In the genomic region with DNA sequence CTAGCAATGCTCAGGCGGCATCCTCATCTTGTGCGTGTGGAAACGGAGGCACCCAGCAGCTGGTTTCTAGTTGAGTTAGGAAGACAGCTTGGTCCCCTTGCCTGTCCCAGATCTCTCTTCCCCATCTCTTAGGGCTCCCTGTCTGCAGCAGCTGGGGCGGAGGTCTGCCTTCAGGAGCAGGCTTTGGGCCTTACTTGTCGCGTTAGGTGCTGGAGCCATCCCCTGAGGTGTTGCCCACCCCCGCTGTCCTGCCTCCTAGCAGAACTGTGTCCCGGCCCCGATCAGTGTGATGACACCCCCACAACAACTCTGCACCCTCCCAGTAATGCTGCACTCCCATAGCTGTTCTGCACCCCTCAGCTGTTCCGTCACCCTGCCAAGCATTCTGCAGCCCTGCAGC, we compare ENCODE assay signal across 32 cellular contexts. TPM values are rescaled to one million over a fixed set of nuclear protein-coding genes. Genes with fewer than 3 reads are reported as not detected.
"Had no signal": no experiment of that assay in that cellular context is flagged by ENCODE, and none has a peak within 500 bp of the region (broad histone marks: within the 10 kb centered on the region; RNA-seq: fewer than 3 reads in every experiment).

No MANE protein-coding gene starts in this region.

- H3K27me3 Mint-ChIP-seq: activated CD4-positive, alpha-beta T cell treated with anti-CD3 and anti-CD28 coated beads for 36 hours had no signal

- H3K4me3 ChIP-seq: ascending aorta, colonic mucosa, esophagus squamous epithelium, gastroesophageal sphincter, heart right ventricle had no signal

- H3K36me3 Mint-ChIP-seq: activated naive CD4-positive, alpha-beta T cell treated with anti-CD3 and anti-CD28 coated beads, Interleukin-2, amount 10 ng/mL, durations not matched to agents 7 days and 5 days; activated naive CD4-positive, alpha-beta T cell treated with anti-CD3 and anti-CD28 coated beads, Interleukin-2, amount 50 U/mL, for 72 hours; activated naive CD8-positive, alpha-beta T cell treated with anti-CD3 and anti-CD28 coated beads, Interleukin-2, amount 10 ng/mL, durations not matched to agents 7 days and 5 days had no signal

- DNase-seq: activated CD4-positive, alpha-beta memory T cell treated with anti-CD3 and anti-CD28 coated beads, Interleukin-2, amount 10 ng/mL, durations not matched to agents 7 days and 5 days; activated CD4-positive, alpha-beta T cell treated with anti-CD3 and anti-CD28 coated beads for 36 hours; activated CD4-positive, alpha-beta T cell treated with anti-CD3 and anti-CD28 coated beads, Interleukin-2, amount 10 ng/mL, durations not matched to agents 7 days and 5 days; activated CD4-positive, alpha-beta T cell treated with anti-CD3 and anti-CD28 coated beads, Interleukin-2, amount 50 U/mL, for 4 hours; activated CD4-positive, CD25-positive, alpha-beta regulatory T cell; activated CD4-positive, CD25-positive, alpha-beta regulatory T cell treated with anti-CD3 and anti-CD28 coated beads, Interleukin-2, amount 50 U/mL, for 72 hours; activated CD8-positive, alpha-beta memory T cell treated with anti-CD3 and anti-CD28 coated beads, Interleukin-2, amount 50 U/mL, for 48 hours; activated gamma-delta T cell; activated naive CD4-positive, alpha-beta T cell; activated naive CD4-positive, alpha-beta T cell treated with anti-CD3 and anti-CD28 coated beads, Interleukin-2, amount 10 ng/mL, durations not matched to agents 7 days and 5 days; activated naive CD8-positive, alpha-beta T cell treated with anti-CD3 and anti-CD28 coated beads, Interleukin-2, amount 10 ng/mL, durations not matched to agents 7 days and 5 days; activated T-cell treated with anti-CD3 and anti-CD28 coated beads for 4 hours; activated T-cell treated with anti-CD3 and anti-CD28 coated beads, Interleukin-2, amount 50 U/mL, for 24 hours; activated T-cell treated with anti-CD3 and anti-CD28 coated beads, Interleukin-2, amount 50 U/mL, for 72 hours; brain microvascular endothelial cell; colonic mucosa; effector CD8-positive, alpha-beta T cell; esophagus squamous epithelium; foreskin melanocyte; heart right ventricle; T-helper 2 cell had no signal

- H3K9me3 Mint-ChIP-seq: activated CD4-positive, alpha-beta memory T cell treated with anti-CD3 and anti-CD28 coated beads, Interleukin-2, amount 10 ng/mL, durations not matched to agents 7 days and 5 days; activated CD4-positive, alpha-beta T cell treated with anti-CD3 and anti-CD28 coated beads, Interleukin-2, amount 10 ng/mL, durations not matched to agents 7 days and 5 days; activated naive CD4-positive, alpha-beta T cell treated with anti-CD3 and anti-CD28 coated beads, Interleukin-2, amount 10 ng/mL, durations not matched to agents 7 days and 5 days; activated naive CD4-positive, alpha-beta T cell treated with anti-CD3 and anti-CD28 coated beads, Interleukin-2, amount 50 U/mL, for 72 hours; activated naive CD8-positive, alpha-beta T cell treated with anti-CD3 and anti-CD28 coated beads, Interleukin-2, amount 10 ng/mL, durations not matched to agents 7 days and 5 days; activated T-cell treated with anti-CD3 and anti-CD28 coated beads, Interleukin-2, amount 50 U/mL, for 24 hours; activated T-cell treated with anti-CD3 and anti-CD28 coated beads, Interleukin-2, amount 50 U/mL, for 72 hours had no signal

- H3K9me3 ChIP-seq: ascending aorta, colonic mucosa, esophagus squamous epithelium, gastroesophageal sphincter, heart right ventricle had no signal

- H3K4me3 Mint-ChIP-seq: activated CD4-positive, alpha-beta memory T cell treated with anti-CD3 and anti-CD28 coated beads, Interleukin-2, amount 10 ng/mL, durations not matched to agents 7 days and 5 days; activated CD4-positive, alpha-beta T cell treated with anti-CD3 and anti-CD28 coated beads for 36 hours; activated CD4-positive, alpha-beta T cell treated with anti-CD3 and anti-CD28 coated beads, Interleukin-2, amount 10 ng/mL, durations not matched to agents 7 days and 5 days; activated naive CD4-positive, alpha-beta T cell treated with anti-CD3 and anti-CD28 coated beads, Interleukin-2, amount 10 ng/mL, durations not matched to agents 7 days and 5 days; activated naive CD8-positive, alpha-beta T cell treated with anti-CD3 and anti-CD28 coated beads, Interleukin-2, amount 10 ng/mL, durations not matched to agents 7 days and 5 days; activated T-cell treated with anti-CD3 and anti-CD28 coated beads, Interleukin-2, amount 50 U/mL, for 24 hours; activated T-cell treated with anti-CD3 and anti-CD28 coated beads, Interleukin-2, amount 50 U/mL, for 72 hours had no signal

- H3K27me3 ChIP-seq: ascending aorta, brain microvascular endothelial cell, colonic mucosa had no signal

- H3K27ac Mint-ChIP-seq: activated CD4-positive, alpha-beta memory T cell treated with anti-CD3 and anti-CD28 coated beads, Interleukin-2, amount 10 ng/mL, durations not matched to agents 7 days and 5 days; activated CD4-positive, alpha-beta T cell treated with anti-CD3 and anti-CD28 coated beads for 36 hours; activated CD4-positive, alpha-beta T cell treated with anti-CD3 and anti-CD28 coated beads, Interleukin-2, amount 10 ng/mL, durations not matched to agents 7 days and 5 days; activated naive CD4-positive, alpha-beta T cell treated with anti-CD3 and anti-CD28 coated beads, Interleukin-2, amount 10 ng/mL, durations not matched to agents 7 days and 5 days; activated naive CD8-positive, alpha-beta T cell treated with anti-CD3 and anti-CD28 coated beads, Interleukin-2, amount 10 ng/mL, durations not matched to agents 7 days and 5 days; activated T-cell treated with anti-CD3 and anti-CD28 coated beads, Interleukin-2, amount 50 U/mL, for 24 hours; activated T-cell treated with anti-CD3 and anti-CD28 coated beads, Interleukin-2, amount 50 U/mL, for 72 hours had no signal

- ATAC-seq: activated CD4-positive, alpha-beta T cell treated with anti-CD3 and anti-CD28 coated beads for 36 hours; activated naive CD4-positive, alpha-beta T cell treated with anti-CD3 and anti-CD28 coated beads, Interleukin-2, amount 50 U/mL, for 72 hours; activated T-cell treated with anti-CD3 and anti-CD28 coated beads, Interleukin-2, amount 50 U/mL, for 72 hours; gastroesophageal sphincter; heart right ventricle had no signal

- H3K27ac ChIP-seq: ascending aorta, brain microvascular endothelial cell, colonic mucosa, epithelial cell of prostate, esophagus squamous epithelium, gastroesophageal sphincter, heart right ventricle had no signal

- H3K36me3 ChIP-seq: ascending aorta, brain microvascular endothelial cell, colonic mucosa, esophagus squamous epithelium, gastroesophageal sphincter, heart right ventricle had no signal

- H3K4me1 ChIP-seq: ascending aorta, colonic mucosa had no signal

RNA-seq across cellular contexts. Expression of gene UMODL1, which starts 40.7 kb away (rescaled TPM):
- total RNA-seq: activated CD4-positive, alpha-beta T cell treated with anti-CD3 and anti-CD28 coated beads for 36 hours; ascending aorta; bronchial epithelial cell; cardiac septum; dermis microvascular lymphatic vessel endothelial cell; endothelial cell of umbilical vein; esophagus squamous epithelium; fibroblast of lung; fibroblast of villous mesenchyme; gastroesophageal sphincter; glomerular endothelial cell had no signal
